In the genomic region with DNA sequence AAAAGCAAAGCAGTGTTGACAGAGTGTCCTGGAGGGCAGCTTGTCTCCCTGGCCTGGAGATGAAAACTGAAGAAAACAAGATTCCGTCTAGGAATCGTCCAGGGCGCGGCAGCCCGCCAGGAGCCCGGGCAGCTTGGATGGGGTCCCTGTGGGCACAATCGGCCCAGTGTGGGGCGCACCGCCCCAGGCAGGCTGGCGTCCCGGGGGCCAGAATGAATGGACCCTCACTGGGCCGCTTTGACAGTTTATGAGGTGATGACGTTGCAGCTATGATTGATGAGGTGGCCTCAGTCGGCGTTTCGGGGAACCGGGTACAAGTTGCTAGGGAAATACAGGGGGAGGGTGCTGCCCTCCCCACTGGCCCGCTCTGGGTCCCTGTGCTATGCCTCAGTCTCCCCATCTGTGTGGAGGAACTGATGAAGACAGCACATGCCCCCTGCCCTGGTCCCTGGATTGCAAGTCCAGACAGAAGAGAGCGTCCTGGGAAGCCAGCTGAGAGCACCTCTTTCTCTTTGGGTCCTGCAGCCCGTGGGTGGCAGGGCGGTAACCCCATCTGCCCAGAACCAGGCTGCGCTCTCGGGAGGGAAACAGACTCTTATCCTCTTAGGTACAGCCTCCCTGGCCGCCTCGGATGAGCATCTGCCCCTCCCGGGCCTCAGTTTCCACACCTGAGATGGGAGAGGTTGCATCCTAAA, we compare ENCODE assay signal across 14 cellular contexts.
"Had no signal": no experiment of that assay in that cellular context is flagged by ENCODE, and none has a peak within 500 bp of the region (broad histone marks: within the 10 kb centered on the region; RNA-seq: fewer than 3 reads in every experiment).

No MANE protein-coding gene starts in this region.

- H3K9me3 Mint-ChIP-seq: type B pancreatic cell had no signal

- H3K27me3 ChIP-seq: adrenal gland, left lung, testis had no signal

- H3K27me3 Mint-ChIP-seq: effector memory CD8-positive, alpha-beta T cell; type B pancreatic cell had no signal

- H3K9me3 ChIP-seq: adrenal gland, testis had no signal

- H3K36me3 ChIP-seq: adrenal gland, left lung, WERI-Rb-1 had no signal

- DNase-seq: activated CD4-positive, alpha-beta T cell treated with anti-CD3 and anti-CD28 coated beads, Interleukin-2, amount 50 U/mL, for 4 hours; activated gamma-delta T cell; effector memory CD8-positive, alpha-beta T cell; naive thymus-derived CD4-positive, alpha-beta T cell; stimulated activated CD4-positive, alpha-beta T cell treated with anti-CD3 and anti-CD28 coated beads, Interleukin-15, amount 100 ng/mL, for 24 hours; stimulated activated CD4-positive, alpha-beta T cell treated with anti-CD3 and anti-CD28 coated beads, Interleukin-2, amount 100 ng/mL, for 48 hours; T-helper 2 cell; testis; WERI-Rb-1 had no signal

- ATAC-seq: effector memory CD8-positive, alpha-beta T cell; left lung; naive thymus-derived CD4-positive, alpha-beta T cell had no signal

- H3K36me3 Mint-ChIP-seq: type B pancreatic cell had no signal

- H3K27ac Mint-ChIP-seq: activated naive CD4-positive, alpha-beta T cell treated with anti-CD3 and anti-CD28 coated beads, Interleukin-2, amount 50 U/mL, for 72 hours; type B pancreatic cell had no signal

- H3K4me3 Mint-ChIP-seq: effector memory CD8-positive, alpha-beta T cell; naive thymus-derived CD4-positive, alpha-beta T cell; type B pancreatic cell had no signal

- H3K27ac ChIP-seq: adrenal gland, left lung, skin epidermis, testis, WERI-Rb-1 had no signal

- H3K4me3 ChIP-seq: adrenal gland, left lung, skin epidermis, testis had no signal
